ENCODE assay signal across 8 cellular contexts in the genomic region with DNA sequence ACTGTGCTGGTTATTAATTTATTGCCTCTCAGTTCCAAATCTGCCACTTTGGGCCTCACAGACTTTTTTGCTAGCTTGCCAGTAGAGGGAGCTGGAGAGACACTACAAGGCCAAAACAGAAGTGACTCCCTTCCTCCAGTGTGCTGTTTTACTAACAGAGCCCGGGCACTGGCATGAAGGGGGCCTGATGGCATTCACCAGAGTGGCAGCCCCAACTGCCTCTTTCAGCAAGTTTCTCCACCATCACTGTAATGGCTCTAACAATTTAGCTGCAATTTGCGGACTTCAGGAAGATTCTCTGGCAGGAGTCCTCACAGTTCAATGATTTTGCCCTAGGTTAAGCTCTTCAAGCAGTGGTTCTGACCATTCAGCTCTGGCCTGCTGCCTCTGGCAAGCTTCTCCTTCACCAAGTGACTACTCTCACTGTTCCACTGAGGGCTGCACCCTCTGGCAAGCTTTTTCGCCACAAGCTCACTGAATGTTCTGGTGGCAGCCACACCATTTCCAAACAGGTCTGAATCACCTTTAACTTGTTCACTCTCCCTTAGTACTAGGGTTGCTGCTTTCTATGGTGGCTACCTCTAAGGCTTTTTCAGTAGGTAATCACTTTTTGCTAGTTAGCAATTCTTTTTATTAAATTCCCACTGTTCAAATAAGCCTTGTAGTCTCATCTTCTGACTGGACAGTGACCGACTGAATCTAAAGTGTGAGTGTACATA.
DNase-seq lines count a peak whose midpoint lies in the region; ATAC-seq and TF ChIP-seq lines count a peak whose summit lies in the region.

No MANE protein-coding gene starts in this region.

- H3K27me3 ChIP-seq in HAP-1 (ENCODE audit: low read depth): no peaks in the 10 kb centered on the region
- H3K27me3 ChIP-seq in Panc1 (ENCODE audit: control insufficient read depth, insufficient read depth, low read length): no peaks in the 10 kb centered on the region; the same call in 1 of the 2 replicates

- H3K4me3 ChIP-seq in HAP-1 (no peak overlapping the region), Panc1 (ENCODE audit: low read depth in 2 of 2, low read length in 2 of 2) (no peak overlapping the region)

- POLR2A ChIA-PET in Panc1 (lab: Charles Lee): no interaction called here

- CTCF ChIA-PET in Panc1 (lab: Charles Lee): interaction anchor here (1.4 kb wide), 1 partner anchor 200 kb away, joined by 4 read pairs; no protein-coding TSS in a partner anchor

- H3K27ac ChIP-seq in Panc1 (ENCODE audit: low read length): no peak overlapping the region

- H3K36me3 ChIP-seq in HAP-1 (replicated peaks): no peaks in the 10 kb centered on the region
- H3K36me3 ChIP-seq in Panc1 (ENCODE audit: control insufficient read depth, insufficient read depth, low read length): no peaks in the 10 kb centered on the region

- no peaks in the 10 kb centered on the region for H3K9me3 ChIP-seq in HAP-1
- no peaks in the 10 kb centered on the region for H3K9me3 ChIP-seq in Panc1 (ENCODE audit: control insufficient read depth, insufficient read depth, low read depth, low read length)

- in situ Hi-C loops in HAP-1 (cut with MboI; ENCODE audit: low sequenced_read_pairs): loop anchor here (10.0 kb wide), 1 partner anchor 347 kb away; no protein-coding TSS in a partner anchor
- in situ Hi-C loops in Panc1 (cut with HindIII; ENCODE audit: low pct_unique_long_range_greater_than_20kb, low sequenced_read_pairs): no loop called here

- TF ChIP-seq CTCF in GM12801 (IDR thresholded peaks at IDR 0.05; ENCODE audit: extremely low read depth, insufficient read length) (peak; percentile 81), LNCAP (IDR thresholded peaks at IDR 0.05) (peak; percentile 88), Panc1 (IDR thresholded peaks at IDR 0.05) (peak; percentile 82)

- intact Hi-C loops in Panc1 (cut with micrococcal nuclease; ENCODE audit: unreplicated experiment) (loop anchor here (2.0 kb wide), 2 partner anchors 201 to 345 kb away; no protein-coding TSS in a partner anchor), posterior vena cava (cut with DNase I) (loop anchor here in 1 of 2 donors (10.0 kb wide), 1 partner anchor 197 kb away; no protein-coding TSS in a partner anchor)

- ATAC-seq in Panc1: peak; percentile 84

- no peaks in the 10 kb centered on the region for H3K4me1 ChIP-seq in HAP-1
- no peaks in the 10 kb centered on the region for H3K4me1 ChIP-seq in Panc1 (ENCODE audit: control insufficient read depth, insufficient read depth, low read length)

- BruUV-seq in Panc1 (replicated peaks; lab: Mats Ljungman, UMichigan): no TSS peak

- DNase-seq in HAP-1 (ENCODE audit: low spot score in 2 of 2) (peak; percentile 64 to 72), Panc1 (ENCODE audit: low read depth, low spot score) (peak; percentile 46), germinal center (ENCODE audit: low spot score) (peak; percentile 70), pons (ENCODE audit: low spot score) (peak; percentile 91), posterior vena cava (ENCODE audit: low spot score) (no peak)
- DNase-seq in activated gamma-delta T cell treated with anti-CD3 and anti-CD28 coated beads, Interleukin-2, amount 50 U/mL, for 16 hours (ENCODE audit: low read depth): peak; percentile 11
